Comparison of ENCODE assay signal across 7 cellular contexts in genomic region chr9:112750767-112751058, GRCh38. TPM values are rescaled to one million over a fixed set of nuclear protein-coding genes. Genes with fewer than 3 reads are reported as not detected.
A peak's percentile ranks its signal among the peaks of the same experiment; 100 is the strongest.
DNase-seq lines count a peak whose midpoint lies in the region; ATAC-seq, FAIRE-seq and TF ChIP-seq lines count a peak whose summit lies in the region.

No MANE protein-coding gene starts in this region.

- intact Hi-C loops in HCT116 (cut with micrococcal nuclease) = loop anchor here (2.0 kb wide), 1 partner anchor 32 kb away; the partner anchor contains the start of gene INIP
- intact Hi-C loops in ascending aorta (cut with DNase I) = loop anchor here (1.0 to 10.0 kb wide), 7 partner anchors 32 to 418 kb away; partner anchors contain the start of genes HSDL2, INIP, KIAA1958 and PTBP3
- intact Hi-C loops in kidney (cut with DNase I) = no loop called here
- intact Hi-C loops in tibial artery (cut with DNase I; ENCODE audit: low total_unique reads) = no loop called here

- ATAC-seq in HCT116 = no peak

- H3K27ac ChIP-seq in HCT116 (ENCODE audit: low read depth, low read length) (peak overlapping the region; percentile 65; the same call in 1 of the 2 replicates), ascending aorta (peak overlapping the region; percentile 74 to 93), kidney (ENCODE audit: low read depth in 2 of 2, low read length in 2 of 2) (peak overlapping the region; percentile 84 to 87), tibial artery (peak overlapping the region; percentile 83 to 92)

- TF ChIP-seq POLR2A in HCT116 (IDR thresholded peaks at IDR 0.05; ENCODE audit: borderline replicate concordance, extremely low read depth, insufficient read depth, insufficient read length) = no peak

- H3K4me3 ChIP-seq in HCT116 (replicated peaks in 1 of 2; ENCODE audit: low read depth in 1 of 2, low read length in 2 of 2) = peak overlapping the region; percentile 69 to 75
- peak overlapping the region; percentile 84 to 98 for H3K4me3 ChIP-seq in ascending aorta
- peak overlapping the region; percentile 84 to 94 for H3K4me3 ChIP-seq in kidney (ENCODE audit: low read length in 2 of 2)
- peak overlapping the region; percentile 94 to 97 for H3K4me3 ChIP-seq in tibial artery

- BruUV-seq in HCT116 (replicated peaks; lab: Mats Ljungman, UMichigan) = no TSS peak

- POLR2A ChIA-PET in HCT116 (lab: Charles Lee) = interaction anchor here (1.1 kb wide), 1 partner anchor 32 kb away, joined by 3 read pairs; the partner anchor contains the start of gene INIP

- no peak for FAIRE-seq in kidney (lab: Jason Lieb, UNC)

- TF ChIP-seq CTCF in HCT116 (IDR thresholded peaks at IDR 0.05 in 2 of 3, conservative IDR thresholded peaks at IDR 0.05 in 1 of 3; ENCODE audit: borderline replicate concordance in 1 of 3, insufficient read depth in 1 of 3, low read depth in 2 of 3, low read length in 2 of 3) (no peak), ascending aorta (IDR thresholded peaks at IDR 0.05) (peak in 1 of 3 experiments; percentile 3), kidney (IDR thresholded peaks at IDR 0.05; ENCODE audit: borderline replicate concordance, extremely low read depth, insufficient read depth) (no peak), tibial artery (IDR thresholded peaks at IDR 0.05) (no peak)

- TF ChIP-seq RAD21 in HCT116 (IDR thresholded peaks at IDR 0.05; ENCODE audit: low read depth) = no peak

- H2AFZ ChIP-seq in HCT116 (ENCODE audit: low read depth, low read length, poor library complexity, severe bottlenecking) = no peak overlapping the region

- CTCF ChIA-PET in HCT116 (lab: Charles Lee) = no interaction called here

- peaks cover 8% of the 10 kb centered on the region; the same call in 1 of the 2 replicates for H3K79me2 ChIP-seq in HCT116 (ENCODE audit: insufficient read depth, low read length)

- no peaks in the 10 kb centered on the region for H3K9me2 ChIP-seq in HCT116 (ENCODE audit: insufficient read depth)

- H3K9me3 ChIP-seq in HCT116 (ENCODE audit: control insufficient read depth in 1 of 2, insufficient read depth in 1 of 2, low read depth in 1 of 2, low read length in 2 of 2) (no peaks in the 10 kb centered on the region), ascending aorta (no peaks in the 10 kb centered on the region), kidney (ENCODE audit: control insufficient read depth in 1 of 2, low read length in 2 of 2) (no peaks in the 10 kb centered on the region), tibial artery (no peaks in the 10 kb centered on the region)

- H3K27me3 ChIP-seq in HCT116 (ENCODE audit: insufficient read depth, low read length) = no peaks in the 10 kb centered on the region
- no peaks in the 10 kb centered on the region for H3K27me3 ChIP-seq in ascending aorta
- H3K27me3 ChIP-seq in tibial artery = no peaks in the 10 kb centered on the region

- no peaks in the 10 kb centered on the region for H3K36me3 ChIP-seq in HCT116 (ENCODE audit: control insufficient read depth in 1 of 2, insufficient read depth in 2 of 2, low read length in 2 of 2)
- no peaks in the 10 kb centered on the region for H3K36me3 ChIP-seq in ascending aorta
- no peaks in the 10 kb centered on the region for H3K36me3 ChIP-seq in kidney (ENCODE audit: control insufficient read depth in 1 of 2, insufficient read depth in 2 of 2, low read length in 2 of 2)
- no peaks in the 10 kb centered on the region for H3K36me3 ChIP-seq in tibial artery

- peak overlapping the region; percentile 63 for H3K9ac ChIP-seq in HCT116 (ENCODE audit: low read length)
- H3K9ac ChIP-seq in kidney (ENCODE audit: low read length in 2 of 2) = peak overlapping the region in 1 of 2 donors; percentile 87

- H3K4me2 ChIP-seq in HCT116 (ENCODE audit: low read length) = peak overlapping the region; percentile 86

- DNase-seq in HCT116 (ENCODE audit: low read depth, low spot score) = no peak
- no peak for DNase-seq in ascending aorta (ENCODE audit: low spot score in 2 of 2)
- DNase-seq in kidney = no peak
- DNase-seq in tibial artery = no peak
- no peak for DNase-seq in stimulated activated naive CD4-positive, alpha-beta T cell treated with Interleukin-2 at 50 U/mL for 16 hours (lab: John Stamatoyannopoulos, UW)
- DNase-seq in activated naive CD4-positive, alpha-beta T cell (lab: John Stamatoyannopoulos, UW) = no peak
- DNase-seq in stimulated activated CD4-positive, alpha-beta T cell treated with anti-CD3 and anti-CD28 coated beads, Interleukin-15, amount 100 ng/mL, for 24 hours = no peak

- peaks cover 22 to 56% of the 10 kb centered on the region in 2 experiments for H3K4me1 ChIP-seq in HCT116 (ENCODE audit: control insufficient read depth in 1 of 2, insufficient read depth in 2 of 2, low read length in 2 of 2)
- H3K4me1 ChIP-seq in ascending aorta = peaks cover 14 to 39% of the 10 kb centered on the region in 2 donors
- H3K4me1 ChIP-seq in kidney (ENCODE audit: control insufficient read depth in 1 of 2, insufficient read depth in 1 of 2, low read depth in 1 of 2, low read length in 2 of 2) = peaks cover 9 to 22% of the 10 kb centered on the region in 2 donors
- H3K4me1 ChIP-seq in tibial artery = peaks cover 0 to 53% (median 39%) of the 10 kb centered on the region in 4 donors

- no peaks in the 10 kb centered on the region for H4K20me1 ChIP-seq in HCT116 (ENCODE audit: insufficient read depth)

- RAD21 ChIA-PET in HCT116 (lab: Charles Lee; ENCODE audit: low non-redundant PET in 1 of 2, low total read pairs in 2 of 2, uncharacterized antibody in 2 of 2, unreplicated experiment in 2 of 2) = no interaction called here

TF ChIP-seq in HCT116, 20 proteins besides CTCF, POLR2A, EP300 and RAD21:
- TF ChIP-seq ZFX (IDR thresholded peaks at IDR 0.05) (peak; percentile 39), ZNF274 (IDR thresholded peaks at IDR 0.05; ENCODE audit: low read depth, low read length) (no peak)

RNA-seq across cellular contexts. Expression of gene SNX30, which starts 0.2 kb away (rescaled TPM):
- total RNA-seq in HCT116 (2021; ENCODE audit: unreplicated experiment) = 12.7 TPM
- polyA plus RNA-seq in HCT116 (2012) = 6.4 and 7.5 TPM in 2 replicates
- 4.7 TPM for total RNA-seq in ascending aorta
- total RNA-seq in kidney = 22.9 TPM
- polyA plus RNA-seq in kidney (ENCODE audit: insufficient read depth, low read depth, low replicate concordance) = 7.9 TPM

RNA-seq across cellular contexts. Expression of gene INIP, which starts 32.8 kb away (rescaled TPM):
- total RNA-seq in HCT116 (2021; ENCODE audit: unreplicated experiment) (28.9 TPM), ascending aorta (37.8 TPM), kidney (25.7 TPM)
- polyA plus RNA-seq in HCT116 (2012) = 18.2 and 18.3 TPM in 2 replicates
- polyA plus RNA-seq in kidney (ENCODE audit: insufficient read depth, low read depth, low replicate concordance) = 14.5 TPM

Comparison
In these comparisons a context has a peak if more than half of its experiments do, and no peak if none do; other contexts are left out.
1. intact Hi-C loops: an anchor here in HCT116 (2.0 kb wide) and ascending aorta (1.0 to 10.0 kb wide); none called in kidney and tibial artery.